8 cellular contexts compared by ENCODE assay signal in the genomic region with DNA sequence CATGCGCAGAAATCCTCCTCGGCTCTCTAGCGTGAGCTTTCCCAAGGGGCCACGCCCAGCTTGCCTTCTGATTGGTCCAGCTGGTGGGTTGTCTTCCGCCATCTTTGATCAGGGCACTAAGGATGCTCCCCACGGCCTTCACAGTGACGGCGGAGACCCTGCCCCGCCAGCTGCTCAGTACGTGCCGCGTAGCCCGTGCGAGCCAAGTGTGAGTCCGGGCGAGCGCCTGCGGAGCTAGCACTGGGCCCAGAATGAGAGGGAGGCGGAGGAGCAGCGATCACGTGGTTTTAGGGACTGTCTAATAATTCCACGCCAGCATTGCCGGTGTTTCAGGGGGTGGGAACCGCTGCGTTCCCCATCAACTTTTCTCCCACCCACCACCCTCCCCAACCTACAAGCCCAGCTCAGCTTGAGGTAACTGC. TPM values are rescaled to one million over a fixed set of nuclear protein-coding genes. Genes with fewer than 3 reads are reported as not detected.
DNase-seq lines count a peak whose midpoint lies in the region; ATAC-seq and TF ChIP-seq lines count a peak whose summit lies in the region.

No MANE protein-coding gene starts in this region.

- H3K9me3 ChIP-seq in ES-I3 (ENCODE audit: control insufficient read depth, insufficient read depth, low read length) (no peaks in the 10 kb centered on the region), H9 (ENCODE audit: control insufficient read depth, low read depth, low read length) (no peaks in the 10 kb centered on the region)

- H3K18ac ChIP-seq in H9 (ENCODE audit: insufficient read length, low read depth, low read length) = no peak overlapping the region

- H3K27ac ChIP-seq in H9 (ENCODE audit: insufficient read length, low read depth, low read length) = peak overlapping the region; percentile 29

- no peaks in the 10 kb centered on the region for H3K79me1 ChIP-seq in H9 (ENCODE audit: insufficient read depth, low read depth, low read length, poor library complexity, severe bottlenecking)

- no CpG with 5 or more reads among the region's 25 CpGs for WGBS in H9 (ENCODE audit: extremely low coverage, insufficient read length, low lambda C conversion rate)

- TF ChIP-seq POLR2A in Raji (IDR thresholded peaks at IDR 0.05; ENCODE audit: insufficient read depth, low read depth, low read length) = peak; percentile 68

- no peaks in the 10 kb centered on the region; the same call in 1 of the 2 replicates for H3K79me2 ChIP-seq in H9 (ENCODE audit: insufficient read depth, low read length)

- no peak overlapping the region for H2AFZ ChIP-seq in H9 (ENCODE audit: low read length)

- peak overlapping the region; percentile 68 for H3K4me3 ChIP-seq in fibroblast of the aortic adventitia (ENCODE audit: low read depth, low read length)

- peaks cover 13% of the 10 kb centered on the region for H3K4me1 ChIP-seq in ES-I3 (ENCODE audit: insufficient read depth, low read length)
- peaks cover 7% of the 10 kb centered on the region; the same call in 1 of the 2 replicates for H3K4me1 ChIP-seq in H9 (ENCODE audit: insufficient read depth, low read length)

- no peak overlapping the region for H2AK5ac ChIP-seq in H9 (ENCODE audit: insufficient read length, low read length)

- H3K23ac ChIP-seq in H9 (ENCODE audit: insufficient read length, low read depth, low read length) = no peak overlapping the region

- H3K36me3 Mint-ChIP-seq in H9 (ENCODE audit: insufficient read depth in 1 of 3, low read depth in 3 of 3) = peaks cover 14 to 44% (median 42%) of the 10 kb centered on the region in 3 experiments
- no peaks in the 10 kb centered on the region for H3K36me3 Mint-ChIP-seq in natural killer cell treated with Interleukin-12 subunit alpha and Interleukin-12 subunit beta and Interleukin-15 and Interleukin-18, amount 100 ng/mL, for 72 hours

- peak overlapping the region; percentile 57; the same call in 1 of the 2 replicates for H3K9ac ChIP-seq in ES-I3 (ENCODE audit: low read depth, low read length)
- no peak overlapping the region for H3K9ac ChIP-seq in H9 (ENCODE audit: extremely low read depth, insufficient read length, low read length)

- H4K20me1 ChIP-seq in H9 (ENCODE audit: control insufficient read depth, insufficient read depth, insufficient read length) = no peaks in the 10 kb centered on the region

- peak overlapping the region; percentile 87 to 93 for H3K4me3 Mint-ChIP-seq in H9
- H3K4me3 Mint-ChIP-seq in natural killer cell treated with Interleukin-12 subunit alpha and Interleukin-12 subunit beta and Interleukin-15 and Interleukin-18, amount 100 ng/mL, for 72 hours = peak overlapping the region; percentile 98

- H4K8ac ChIP-seq in H9 (replicated peaks; ENCODE audit: insufficient read length, low read depth, low read length) = no peak overlapping the region

- peaks cover 31 to 37% of the 10 kb centered on the region in 2 experiments for H3K4me1 Mint-ChIP-seq in H9
- H3K4me1 Mint-ChIP-seq in natural killer cell treated with Interleukin-12 subunit alpha and Interleukin-12 subunit beta and Interleukin-15 and Interleukin-18, amount 100 ng/mL, for 72 hours (ENCODE audit: low read depth in 2 of 2) = peaks cover 45 to 48% of the 10 kb centered on the region in 2 donors

- no peak overlapping the region for H3T11ph ChIP-seq in H9 (ENCODE audit: low read length)

- H4K5ac ChIP-seq in H9 (ENCODE audit: insufficient read length, low read depth, low read length) = no peak overlapping the region

- DNase-seq in H9 (peak; percentile 99), M059J (ENCODE audit: low read depth) (peak; percentile 98), fibroblast of the aortic adventitia (ENCODE audit: low read depth) (peak; percentile 100)
- peak; percentile 99 for DNase-seq in activated effector memory CD4-positive, alpha-beta T cell treated with anti-CD3 and anti-CD28 coated beads, Interleukin-2, amount 50 U/mL, for 16 hours
- DNase-seq in natural killer cell treated with Interleukin-12 subunit alpha and Interleukin-12 subunit beta and Interleukin-15 and Interleukin-18, amount 100 ng/mL, for 72 hours (ENCODE audit: low spot score) = peak; percentile 99
- DNase-seq in stimulated activated naive CD8-positive, alpha-beta T cell treated with anti-CD3 and anti-CD28 coated beads, Interleukin-15, Interleukin-2, amounts not matched to agents 100 U/mL and 50 U/mL, for 24 hours = peak; percentile 98

- H3K4me2 ChIP-seq in H9 (ENCODE audit: insufficient read depth, insufficient read length, low read length) = peak overlapping the region; percentile 83

- H3K27ac Mint-ChIP-seq in H9 = peak overlapping the region; percentile 96 to 98 (median 98); a peak in 6 of 7 replicates
- H3K27ac Mint-ChIP-seq in natural killer cell treated with Interleukin-12 subunit alpha and Interleukin-12 subunit beta and Interleukin-15 and Interleukin-18, amount 100 ng/mL, for 72 hours = peak overlapping the region; percentile 95 to 98

- H2BK20ac ChIP-seq in H9 (ENCODE audit: low read depth, low read length, poor library complexity, severe bottlenecking) = no peak overlapping the region

- H3K4ac ChIP-seq in H9 (ENCODE audit: low read depth, low read length) = no peak overlapping the region

- peak; percentile 93 to 95 for ATAC-seq in natural killer cell treated with Interleukin-12 subunit alpha and Interleukin-12 subunit beta and Interleukin-15 and Interleukin-18, amount 100 ng/mL, for 72 hours
- ATAC-seq in stimulated activated naive CD8-positive, alpha-beta T cell treated with anti-CD3 and anti-CD28 coated beads, Interleukin-15, Interleukin-2, amounts not matched to agents 100 U/mL and 50 U/mL, for 24 hours = peak; percentile 87

- TF ChIP-seq CTCF in H9 (conservative IDR thresholded peaks at IDR 0.05) = no peak
- no peak for TF ChIP-seq CTCF in fibroblast of the aortic adventitia (IDR thresholded peaks at IDR 0.05; ENCODE audit: insufficient read depth, low read length)

- no peak overlapping the region for H2BK12ac ChIP-seq in H9 (ENCODE audit: insufficient read length, low read depth, low read length)

- H3K9me3 Mint-ChIP-seq in H9 = no peaks in the 10 kb centered on the region
- H3K9me3 Mint-ChIP-seq in natural killer cell treated with Interleukin-12 subunit alpha and Interleukin-12 subunit beta and Interleukin-15 and Interleukin-18, amount 100 ng/mL, for 72 hours = no peaks in the 10 kb centered on the region

- H3K14ac ChIP-seq in H9 (ENCODE audit: insufficient read depth, low read length) = no peak overlapping the region

- no peak overlapping the region for H2BK5ac ChIP-seq in H9 (ENCODE audit: insufficient read length, low read length)

- no peaks in the 10 kb centered on the region for H3K36me3 ChIP-seq in ES-I3 (ENCODE audit: insufficient read depth, low read length)

- no peaks in the 10 kb centered on the region for H3K27me3 ChIP-seq in H9 (ENCODE audit: insufficient read depth, low read length)

- H4K91ac ChIP-seq in H9 (ENCODE audit: insufficient read length, low read depth, low read length) = no peak overlapping the region

- no peak overlapping the region for H2BK15ac ChIP-seq in H9 (ENCODE audit: low read depth, low read length)

- H3K56ac ChIP-seq in H9 (ENCODE audit: insufficient read length, low read depth, low read length) = no peak overlapping the region

- H3K23me2 ChIP-seq in H9 (ENCODE audit: insufficient read length, low read depth, low read length, poor library complexity, severe bottlenecking) = peaks cover 21% of the 10 kb centered on the region

- no peak overlapping the region for H2BK120ac ChIP-seq in H9 (ENCODE audit: low read depth, low read length, poor library complexity, severe bottlenecking)

- H3K27me3 Mint-ChIP-seq in H9 (ENCODE audit: low read depth) = no peaks in the 10 kb centered on the region; the same call in 1 of the 2 replicates
- no peaks in the 10 kb centered on the region for H3K27me3 Mint-ChIP-seq in natural killer cell treated with Interleukin-12 subunit alpha and Interleukin-12 subunit beta and Interleukin-15 and Interleukin-18, amount 100 ng/mL, for 72 hours

RNA-seq across cellular contexts. Expression of gene MTFP1, which starts 1.6 kb away (rescaled TPM):
- total RNA-seq in H9 (2021) (46.8 and 56.8 TPM in 2 replicates), fibroblast of the aortic adventitia (ENCODE audit: low replicate concordance) (0.98 and 5.9 TPM in 2 replicates)
- 10.0 and 12.1 TPM in 2 replicates for total RNA-seq in M059J (2014; rRNA removed; shearing (Covaris generic))
- 10 to 100 TPM; 58.7 to 67.4 TPM for total RNA-seq in natural killer cell treated with Interleukin-12 subunit alpha and Interleukin-12 subunit beta and Interleukin-15 and Interleukin-18, amount 100 ng/mL, for 72 hours

RNA-seq across cellular contexts. Expression of gene SEC14L2, which starts 27.2 kb away (rescaled TPM):
- total RNA-seq in H9 (2021) = 8.2 and 8.5 TPM in 2 replicates
- 15.1 and 31.3 TPM in 2 replicates for total RNA-seq in M059J (2014; rRNA removed; shearing (Covaris generic))
- 5.8 and 14.8 TPM in 2 replicates for total RNA-seq in fibroblast of the aortic adventitia (ENCODE audit: low replicate concordance)
- total RNA-seq in natural killer cell treated with Interleukin-12 subunit alpha and Interleukin-12 subunit beta and Interleukin-15 and Interleukin-18, amount 100 ng/mL, for 72 hours = 1 to 10 TPM in 1 of 2 donors, under 1 TPM in 1; 0.40 to 1.3 TPM

RNA-seq across cellular contexts. Expression of gene RNF215, which starts 36.8 kb away (rescaled TPM):
- total RNA-seq in H9 (2021) = 22.6 and 24.5 TPM in 2 replicates
- total RNA-seq in M059J (2014; rRNA removed; shearing (Covaris generic)) = 15.1 and 17.4 TPM in 2 replicates
- 9.1 and 13.0 TPM in 2 replicates for total RNA-seq in fibroblast of the aortic adventitia (ENCODE audit: low replicate concordance)
- 1 to 10 TPM; 5.2 to 7.4 TPM for total RNA-seq in natural killer cell treated with Interleukin-12 subunit alpha and Interleukin-12 subunit beta and Interleukin-15 and Interleukin-18, amount 100 ng/mL, for 72 hours

RNA-seq across cellular contexts. Expression of gene SEC14L3, which starts 47.8 kb away (rescaled TPM):
- total RNA-seq in H9 (2021) = not detected in 2 replicates
- total RNA-seq in M059J (2014; rRNA removed; shearing (Covaris generic)) = not detected in 2 replicates
- total RNA-seq in fibroblast of the aortic adventitia (ENCODE audit: low replicate concordance) = not detected in 2 replicates
- total RNA-seq in natural killer cell treated with Interleukin-12 subunit alpha and Interleukin-12 subunit beta and Interleukin-15 and Interleukin-18, amount 100 ng/mL, for 72 hours = not detected

Comparison
In these comparisons a context has a peak if more than half of its experiments do, and no peak if none do; other contexts are left out.
1. Peak in every context shown above with its lines: DNase-seq, ATAC-seq, H3K4me3 ChIP-seq and H3K27ac ChIP-seq.